Comparison of ENCODE assay signal across 8 cellular contexts in the genomic region with DNA sequence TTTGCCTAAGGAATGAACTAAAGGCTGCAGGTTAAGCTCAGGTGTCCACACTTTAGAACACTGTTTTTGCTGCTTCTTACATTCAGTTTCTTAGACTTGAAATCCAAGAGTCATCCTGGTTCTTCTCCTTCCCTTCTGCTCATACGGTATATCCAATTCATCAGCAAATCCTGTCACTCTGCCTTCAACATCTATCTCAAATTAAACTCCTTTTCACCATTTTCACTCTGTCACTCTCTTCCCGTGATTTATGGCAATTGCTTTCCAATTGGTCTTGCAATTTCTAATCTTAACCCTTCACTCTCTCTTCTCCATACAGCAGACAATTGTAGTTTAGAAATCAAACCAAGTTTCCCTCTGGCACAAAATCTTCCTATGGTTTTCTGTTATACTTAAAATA.
"Had no signal": no experiment of that assay in that cellular context is flagged by ENCODE, and none has a peak within 500 bp of the region (broad histone marks: within the 10 kb centered on the region; RNA-seq: fewer than 3 reads in every experiment).

No MANE protein-coding gene starts in this region.

- H3K27ac Mint-ChIP-seq: H9, HFFc6 had no signal

- H3K4me1 Mint-ChIP-seq: H9 had no signal

- H3K36me3 ChIP-seq: HAP-1 had no signal

- H3K4me3 ChIP-seq: GM23248, HAP-1 had no signal

- ATAC-seq: HCT116 had no signal

- H3K4me1 ChIP-seq: HAP-1 had no signal

- DNase-seq: GM23248, GOT3, H7, H9, HCEC 1CT, HFFc6 had no signal

- H3K4me3 Mint-ChIP-seq: H9, HFFc6 had no signal

- H3K9ac ChIP-seq: GM23248 had no signal

- H2AFZ ChIP-seq: GM23248 had no signal

- H3K27ac ChIP-seq: GM23248 had no signal
